Comparison of ENCODE assay signal across 18 cellular contexts in the genomic region with DNA sequence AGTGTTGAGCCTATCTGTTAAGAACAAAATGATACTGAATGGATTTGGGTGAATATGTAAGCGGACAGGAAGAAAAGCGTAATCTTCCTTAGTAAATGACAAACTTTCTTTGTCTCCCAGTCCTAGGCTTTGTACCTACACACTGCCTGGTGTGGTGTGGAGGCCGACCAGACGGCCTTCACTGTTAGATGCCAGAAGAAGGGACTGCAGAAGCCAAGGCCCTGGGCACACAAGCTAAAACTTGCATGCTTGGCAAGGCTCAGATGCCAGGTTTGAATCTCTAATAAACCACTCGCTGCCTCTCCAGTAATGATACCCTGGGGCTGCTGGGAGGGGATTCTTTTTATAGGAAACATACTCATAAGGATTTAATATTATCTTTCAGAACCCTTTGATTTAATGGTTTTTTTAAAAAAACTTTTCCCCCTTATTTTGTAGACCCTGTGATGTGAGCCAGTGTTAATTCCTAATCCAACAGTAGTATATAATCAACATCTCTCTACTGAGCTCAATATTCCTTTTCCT.
DNase-seq lines count a peak whose midpoint lies in the region; ATAC-seq, FAIRE-seq and TF ChIP-seq lines count a peak whose summit lies in the region.
"Had no signal": no experiment of that assay in that cellular context is flagged by ENCODE, and none has a peak within 500 bp of the region (broad histone marks: within the 10 kb centered on the region; RNA-seq: fewer than 3 reads in every experiment).

No MANE protein-coding gene starts in this region.

- no peak overlapping the region for H2AFZ ChIP-seq in astrocyte (ENCODE audit: low read depth, low read length)

- H3K36me3 Mint-ChIP-seq in activated naive CD8-positive, alpha-beta T cell treated with anti-CD3 and anti-CD28 coated beads, Interleukin-2, amount 50 U/mL, for 24 hours (ENCODE audit: low read depth) = peaks cover 12% of the 10 kb centered on the region
- H3K36me3 Mint-ChIP-seq in activated naive CD8-positive, alpha-beta T cell treated with anti-CD3 and anti-CD28 coated beads for 36 hours = peaks cover 21% of the 10 kb centered on the region
- H3K36me3 Mint-ChIP-seq in astrocyte (ENCODE audit: low read depth, unreplicated experiment) (peaks cover 11% of the 10 kb centered on the region), type B pancreatic cell (peaks cover 23% of the 10 kb centered on the region), nephron progenitor cell (ENCODE audit: low read depth) (no peaks in the 10 kb centered on the region)

- H3K79me2 ChIP-seq in astrocyte (ENCODE audit: insufficient read depth, low read length) = peaks cover 100% of the 10 kb centered on the region

- H3K4me3 ChIP-seq in astrocyte (ENCODE audit: insufficient read depth, low read depth, low read length) (no peak overlapping the region), lower lobe of right lung (no peak overlapping the region), small intestine (ENCODE audit: low read depth in 1 of 2, low read length in 2 of 2) (no peak overlapping the region)
- H3K4me3 ChIP-seq: skin epidermis, upper lobe of left lung had no signal

- peaks cover 11% of the 10 kb centered on the region for H3K4me1 ChIP-seq in astrocyte (ENCODE audit: insufficient read depth, low read length)
- H3K4me1 ChIP-seq in lower lobe of right lung = no peaks in the 10 kb centered on the region
- H3K4me1 ChIP-seq in small intestine (ENCODE audit: control insufficient read depth in 2 of 2, insufficient read depth in 1 of 2, low read depth in 1 of 2, low read length in 1 of 2) = peaks cover 0 to 3% of the 10 kb centered on the region in 2 donors

- no peak overlapping the region for H3K27ac ChIP-seq in astrocyte (ENCODE audit: low read depth, low read length)
- H3K27ac ChIP-seq in lower lobe of right lung = peak overlapping the region; percentile 12
- H3K27ac ChIP-seq in small intestine (ENCODE audit: low read depth in 1 of 2, low read length in 1 of 2) = no peak overlapping the region

- no peaks in the 10 kb centered on the region for H3K27me3 Mint-ChIP-seq in activated naive CD8-positive, alpha-beta T cell treated with anti-CD3 and anti-CD28 coated beads, Interleukin-2, amount 50 U/mL, for 24 hours
- no peaks in the 10 kb centered on the region for H3K27me3 Mint-ChIP-seq in activated naive CD8-positive, alpha-beta T cell treated with anti-CD3 and anti-CD28 coated beads for 36 hours
- H3K27me3 Mint-ChIP-seq in astrocyte (ENCODE audit: low read depth, unreplicated experiment) (no peaks in the 10 kb centered on the region), type B pancreatic cell (no peaks in the 10 kb centered on the region), nephron progenitor cell (ENCODE audit: low read depth, poor library complexity) (no peaks in the 10 kb centered on the region)
- H3K27me3 Mint-ChIP-seq: naive B cell had no signal

- no peak overlapping the region for H3K4me3 Mint-ChIP-seq in activated naive CD8-positive, alpha-beta T cell treated with anti-CD3 and anti-CD28 coated beads, Interleukin-2, amount 50 U/mL, for 24 hours
- H3K4me3 Mint-ChIP-seq in activated naive CD8-positive, alpha-beta T cell treated with anti-CD3 and anti-CD28 coated beads for 36 hours = no peak overlapping the region
- H3K4me3 Mint-ChIP-seq in astrocyte (ENCODE audit: unreplicated experiment) = peak overlapping the region; percentile 28
- peak overlapping the region; percentile 65 for H3K4me3 Mint-ChIP-seq in type B pancreatic cell
- no peak overlapping the region for H3K4me3 Mint-ChIP-seq in nephron progenitor cell
- H3K4me3 Mint-ChIP-seq: naive B cell had no signal

- no peaks in the 10 kb centered on the region for H3K9me3 Mint-ChIP-seq in activated naive CD8-positive, alpha-beta T cell treated with anti-CD3 and anti-CD28 coated beads, Interleukin-2, amount 50 U/mL, for 24 hours
- no peaks in the 10 kb centered on the region for H3K9me3 Mint-ChIP-seq in activated naive CD8-positive, alpha-beta T cell treated with anti-CD3 and anti-CD28 coated beads for 36 hours
- no peaks in the 10 kb centered on the region for H3K9me3 Mint-ChIP-seq in astrocyte (ENCODE audit: unreplicated experiment)
- H3K9me3 Mint-ChIP-seq in type B pancreatic cell = no peaks in the 10 kb centered on the region
- no peaks in the 10 kb centered on the region for H3K9me3 Mint-ChIP-seq in nephron progenitor cell
- H3K9me3 Mint-ChIP-seq: activated T-helper 2 cell treated with anti-CD3 and anti-CD28 coated beads, Interferon-gamma antibody, Interleukin-2, Interleukin-4, amounts not matched to agents 10 μg/mL and 5 μg/mL and 100 μg/mL, durations not matched to agents 14 hours and 24 hours and 36 hours; naive B cell had no signal

- H3K27ac Mint-ChIP-seq in activated naive CD8-positive, alpha-beta T cell treated with anti-CD3 and anti-CD28 coated beads, Interleukin-2, amount 50 U/mL, for 24 hours = peak overlapping the region; percentile 25
- H3K27ac Mint-ChIP-seq in activated naive CD8-positive, alpha-beta T cell treated with anti-CD3 and anti-CD28 coated beads for 36 hours = no peak overlapping the region
- H3K27ac Mint-ChIP-seq in astrocyte (ENCODE audit: unreplicated experiment) = peak overlapping the region; percentile 82
- H3K27ac Mint-ChIP-seq in type B pancreatic cell = peak overlapping the region; percentile 61
- H3K27ac Mint-ChIP-seq in nephron progenitor cell = no peak overlapping the region
- H3K27ac Mint-ChIP-seq: activated T-helper 2 cell treated with anti-CD3 and anti-CD28 coated beads, Interferon-gamma antibody, Interleukin-2, Interleukin-4, amounts not matched to agents 10 μg/mL and 5 μg/mL and 100 μg/mL, durations not matched to agents 14 hours and 24 hours and 36 hours had no signal

- TF ChIP-seq CTCF in astrocyte (IDR thresholded peaks at IDR 0.05; ENCODE audit: insufficient read depth, low read depth, low read length) (no peak), lower lobe of right lung (IDR thresholded peaks at IDR 0.05) (no peak), type B pancreatic cell (conservative IDR thresholded peaks at IDR 0.05) (no peak), nephron progenitor cell (IDR thresholded peaks at IDR 0.05) (no peak)

- peak overlapping the region; percentile 14 for H3K4me2 ChIP-seq in astrocyte (ENCODE audit: low read length)

- H3K27me3 ChIP-seq in astrocyte (ENCODE audit: insufficient read depth, low read length) (no peaks in the 10 kb centered on the region), lower lobe of right lung (ENCODE audit: low read depth) (no peaks in the 10 kb centered on the region), small intestine (ENCODE audit: control insufficient read depth in 2 of 2, insufficient read depth in 2 of 2, low read length in 2 of 2) (no peaks in the 10 kb centered on the region)
- H3K27me3 ChIP-seq: upper lobe of left lung had no signal

- ATAC-seq in activated naive CD8-positive, alpha-beta T cell treated with anti-CD3 and anti-CD28 coated beads, Interleukin-2, amount 50 U/mL, for 24 hours = no peak
- no peak for ATAC-seq in lower lobe of right lung
- no peak for ATAC-seq in GM19023 (IDR thresholded peaks at IDR 0.05; ENCODE audit: unreplicated experiment)
- ATAC-seq: activated CD4-positive, CD25-positive, alpha-beta regulatory T cell treated with anti-CD3 and anti-CD28 coated beads, Interleukin-2, amount 50 U/mL, for 24 hours had no signal

- WGBS in small intestine, 3 donors = 86 to 92% (median 91%) methylated on average over 5 of the region's 5 CpGs

- intact Hi-C loops in lower lobe of right lung (cut with DNase I) = no loop called here

- H3K9ac ChIP-seq in astrocyte (ENCODE audit: low read length) = no peak overlapping the region

- H3K4me1 Mint-ChIP-seq in activated naive CD8-positive, alpha-beta T cell treated with anti-CD3 and anti-CD28 coated beads, Interleukin-2, amount 50 U/mL, for 24 hours = peaks cover 25% of the 10 kb centered on the region
- H3K4me1 Mint-ChIP-seq in activated naive CD8-positive, alpha-beta T cell treated with anti-CD3 and anti-CD28 coated beads for 36 hours = peaks cover 30% of the 10 kb centered on the region
- H3K4me1 Mint-ChIP-seq in astrocyte (ENCODE audit: low read depth, unreplicated experiment) = peaks cover 40% of the 10 kb centered on the region
- peaks cover 33% of the 10 kb centered on the region for H3K4me1 Mint-ChIP-seq in type B pancreatic cell (ENCODE audit: unreplicated experiment)
- peaks cover 18% of the 10 kb centered on the region for H3K4me1 Mint-ChIP-seq in nephron progenitor cell

- H3K9me3 ChIP-seq in astrocyte (ENCODE audit: insufficient read depth, low read depth, low read length) (no peaks in the 10 kb centered on the region), lower lobe of right lung (no peaks in the 10 kb centered on the region), small intestine (ENCODE audit: control insufficient read depth, low read depth) (no peaks in the 10 kb centered on the region)
- H3K9me3 ChIP-seq: upper lobe of left lung had no signal

- FAIRE-seq in astrocyte (lab: Jason Lieb, UNC) = no peak
- no peak for FAIRE-seq in small intestine (lab: Jason Lieb, UNC)
- FAIRE-seq: H54 had no signal

- H4K20me1 ChIP-seq in astrocyte (ENCODE audit: insufficient read depth, low read length) = peaks cover 80% of the 10 kb centered on the region

- H3K36me3 ChIP-seq in astrocyte (ENCODE audit: insufficient read depth, low read length) (peaks cover 43% of the 10 kb centered on the region), lower lobe of right lung (peaks cover 16% of the 10 kb centered on the region), small intestine (ENCODE audit: control insufficient read depth in 2 of 2, insufficient read depth in 2 of 2, low read length in 2 of 2) (no peaks in the 10 kb centered on the region)

- no peak for DNase-seq in activated naive CD8-positive, alpha-beta T cell treated with anti-CD3 and anti-CD28 coated beads, Interleukin-2, amount 50 U/mL, for 24 hours
- DNase-seq in activated naive CD8-positive, alpha-beta T cell treated with anti-CD3 and anti-CD28 coated beads for 36 hours = no peak
- DNase-seq in astrocyte (ENCODE audit: low read depth) (no peak), lower lobe of right lung (no peak), type B pancreatic cell (ENCODE audit: extremely low spot score, unreplicated experiment) (no peak), nephron progenitor cell (no peak), small intestine (no peak)
- DNase-seq: ACHN, DMS153, naive B cell, NCI-H1436 treated with DMSO at 0.1 percent for 48 hours, NCI-H748 treated with DMSO at 0.1 percent for 48 hours, upper lobe of left lung had no signal

Comparison
In these comparisons a context has a peak if more than half of its experiments do, and no peak if none do; other contexts are left out.
1. H3K27ac Mint-ChIP-seq: peak in activated naive CD8-positive, alpha-beta T cell treated with anti-CD3 and anti-CD28 coated beads, Interleukin-2, amount 50 U/mL, for 24 hours (single experiment), astrocyte (single experiment) and type B pancreatic cell (single experiment); none in activated naive CD8-positive, alpha-beta T cell treated with anti-CD3 and anti-CD28 coated beads for 36 hours (single experiment) and nephron progenitor cell (single experiment).
2. H3K4me3 Mint-ChIP-seq: peak in astrocyte (single experiment) and type B pancreatic cell (single experiment); none in activated naive CD8-positive, alpha-beta T cell treated with anti-CD3 and anti-CD28 coated beads, Interleukin-2, amount 50 U/mL, for 24 hours (single experiment), activated naive CD8-positive, alpha-beta T cell treated with anti-CD3 and anti-CD28 coated beads for 36 hours (single experiment) and nephron progenitor cell (single experiment).